10 cellular contexts compared by ENCODE assay signal in the genomic region with DNA sequence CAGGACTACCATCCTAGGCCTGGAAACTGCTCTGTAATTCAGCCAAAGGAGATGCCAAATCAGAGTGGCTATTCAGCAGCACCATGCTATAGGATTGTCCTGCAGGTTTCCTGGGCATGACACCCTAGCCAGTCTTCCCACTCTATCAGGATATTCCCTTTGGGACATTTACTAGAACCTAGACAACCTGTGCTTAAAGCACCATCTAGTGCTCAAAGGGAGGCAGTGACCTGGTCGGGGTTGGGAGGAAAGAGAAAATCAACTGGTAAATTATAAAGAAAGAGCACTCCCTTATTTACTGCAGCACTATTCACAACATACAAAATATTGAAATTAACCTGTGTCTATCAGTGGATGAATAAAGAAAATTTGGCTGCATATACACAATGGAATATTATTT.
DNase-seq lines count a peak whose midpoint lies in the region; ATAC-seq, FAIRE-seq and TF ChIP-seq lines count a peak whose summit lies in the region.
"Had no signal": no experiment of that assay in that cellular context is flagged by ENCODE, and none has a peak within 500 bp of the region (broad histone marks: within the 10 kb centered on the region; RNA-seq: fewer than 3 reads in every experiment).

No MANE protein-coding gene starts in this region.

- H3K9ac ChIP-seq in astrocyte (ENCODE audit: low read length): no peak overlapping the region

- no peaks in the 10 kb centered on the region for H4K20me1 ChIP-seq in astrocyte (ENCODE audit: insufficient read depth, low read length)

- peaks cover 4% of the 10 kb centered on the region for H3K27me3 Mint-ChIP-seq in astrocyte (ENCODE audit: low read depth, unreplicated experiment)

- H3K27ac ChIP-seq in astrocyte (ENCODE audit: low read depth, low read length) (no peak overlapping the region), psoas muscle (no peak overlapping the region)

- DNase-seq in D721Med (ENCODE audit: insufficient read length, low spot score) (no peak), HT1080 (ENCODE audit: low read depth) (peak; percentile 45), astrocyte (ENCODE audit: low read depth) (peak; percentile 22), left lobe of liver (ENCODE audit: low spot score) (no peak), psoas muscle (no peak), NCI-H1694 (lab: John Stamatoyannopoulos, UW) (no peak)
- DNase-seq: KG1 had no signal

- H3K4me1 Mint-ChIP-seq in astrocyte (ENCODE audit: low read depth, unreplicated experiment): no peaks in the 10 kb centered on the region

- WGBS in psoas muscle, 3 donors: 40 to 72% (median 58%) methylated on average over 1 of the region's 1 CpG

- ATAC-seq in left lobe of liver (peak; percentile 90), GM21526 (IDR thresholded peaks at IDR 0.05; ENCODE audit: low FRiP score, unreplicated experiment) (no peak), psoas muscle (no peak), GM21576 (IDR thresholded peaks at IDR 0.05; ENCODE audit: unreplicated experiment) (no peak)

- no peak for FAIRE-seq in D721Med (lab: Jason Lieb, UNC)
- peak; percentile 74 for FAIRE-seq in astrocyte (lab: Jason Lieb, UNC)

- no peaks in the 10 kb centered on the region for H3K79me2 ChIP-seq in astrocyte (ENCODE audit: insufficient read depth, low read length)

- TF ChIP-seq CTCF in D721Med (IDR thresholded peaks at IDR 0.05; ENCODE audit: insufficient read depth, missing control alignments) (peak; percentile 38), astrocyte (IDR thresholded peaks at IDR 0.05; ENCODE audit: insufficient read depth, low read depth, low read length) (peak; percentile 89), psoas muscle (IDR thresholded peaks at IDR 0.05) (no peak)

- H3K4me1 ChIP-seq in astrocyte (ENCODE audit: insufficient read depth, low read length) (no peaks in the 10 kb centered on the region), psoas muscle (no peaks in the 10 kb centered on the region)

- H3K27ac Mint-ChIP-seq in astrocyte (ENCODE audit: unreplicated experiment): no peak overlapping the region

- H3K9me3 Mint-ChIP-seq in astrocyte (ENCODE audit: unreplicated experiment): no peaks in the 10 kb centered on the region

- H3K4me2 ChIP-seq in astrocyte (ENCODE audit: low read length): no peak overlapping the region

- H3K36me3 ChIP-seq in astrocyte (ENCODE audit: insufficient read depth, low read length) (no peaks in the 10 kb centered on the region), psoas muscle (ENCODE audit: insufficient read depth in 1 of 2, low read depth in 1 of 2) (no peaks in the 10 kb centered on the region)

- intact Hi-C loops in psoas muscle (cut with DNase I): no loop called here

- H3K9me3 ChIP-seq in astrocyte (ENCODE audit: insufficient read depth, low read depth, low read length) (no peaks in the 10 kb centered on the region), psoas muscle (no peaks in the 10 kb centered on the region)

- H3K4me3 ChIP-seq in astrocyte (ENCODE audit: insufficient read depth, low read depth, low read length) (no peak overlapping the region), psoas muscle (no peak overlapping the region)
- H3K4me3 ChIP-seq: lung had no signal

- no peak overlapping the region for H3K4me3 Mint-ChIP-seq in astrocyte (ENCODE audit: unreplicated experiment)

- H3K27me3 ChIP-seq in astrocyte (ENCODE audit: insufficient read depth, low read length) (peaks cover 3% of the 10 kb centered on the region), psoas muscle (ENCODE audit: insufficient read depth in 3 of 3, low read length in 2 of 3) (no peaks in the 10 kb centered on the region)

- no peaks in the 10 kb centered on the region for H3K36me3 Mint-ChIP-seq in astrocyte (ENCODE audit: low read depth, unreplicated experiment)

- no peak overlapping the region for H2AFZ ChIP-seq in astrocyte (ENCODE audit: low read depth, low read length)

Comparison
In these comparisons a context has a peak if more than half of its experiments do, and no peak if none do; other contexts are left out.
1. DNase-seq: peak in HT1080 (single experiment) and astrocyte (single experiment); none in D721Med (single experiment), left lobe of liver (single experiment), psoas muscle (0 of 2) and NCI-H1694 (single experiment).